In genomic region chr2:193348055-193348454, GRCh38 we compare ENCODE assay signal across 9 cellular contexts.
DNase-seq lines count a peak whose midpoint lies in the region; ATAC-seq and TF ChIP-seq lines count a peak whose summit lies in the region.
"Had no signal": no experiment of that assay in that cellular context is flagged by ENCODE, and none has a peak within 500 bp of the region (broad histone marks: within the 10 kb centered on the region; RNA-seq: fewer than 3 reads in every experiment).

No MANE protein-coding gene starts in this region.

- DNase-seq in activated CD4-positive, alpha-beta T cell treated with anti-CD3 and anti-CD28 coated beads, Interleukin-2, amount 10 ng/mL, durations not matched to agents 7 days and 5 days = no peak
- no peak for DNase-seq in activated CD4-positive, alpha-beta T cell treated with anti-CD3 and anti-CD28 coated beads, Interleukin-2, amount 50 U/mL, for 4 hours
- DNase-seq in T-cell (no peak), fibroblast of pulmonary artery (ENCODE audit: low read depth) (no peak), head of caudate nucleus (no peak), COLO829 (ENCODE audit: low spot score) (no peak), germinal center (ENCODE audit: low spot score) (no peak)
- DNase-seq: cortex of kidney had no signal

- TF ChIP-seq CTCF in fibroblast of pulmonary artery (IDR thresholded peaks at IDR 0.05; ENCODE audit: low read length, missing control alignments) = no peak

- POLR2A ChIA-PET in activated CD4-positive, alpha-beta T cell treated with anti-CD3 and anti-CD28 coated beads, Interleukin-2, amount 10 ng/mL, durations not matched to agents 7 days and 5 days (lab: Charles Lee) = no interaction called here
- POLR2A ChIA-PET in T-cell (lab: Charles Lee) = no interaction called here

- peak overlapping the region; percentile 53 for H3K4me3 ChIP-seq in fibroblast of pulmonary artery (replicated peaks; ENCODE audit: low read depth, low read length)

- no peaks in the 10 kb centered on the region for H3K27me3 Mint-ChIP-seq in activated CD4-positive, alpha-beta T cell treated with anti-CD3 and anti-CD28 coated beads, Interleukin-2, amount 10 ng/mL, durations not matched to agents 7 days and 5 days
- H3K27me3 Mint-ChIP-seq in T-cell = no peaks in the 10 kb centered on the region
- H3K27me3 Mint-ChIP-seq in stimulated activated memory B cell treated with anti-CD40 and anti-IgM and Interleukin-4, amounts not matched to agents 10 μg/mL and 1 μg/mL and 100 μg/mL, for 72 hours = no peaks in the 10 kb centered on the region

- no peaks in the 10 kb centered on the region for H3K9me3 Mint-ChIP-seq in activated CD4-positive, alpha-beta T cell treated with anti-CD3 and anti-CD28 coated beads, Interleukin-2, amount 10 ng/mL, durations not matched to agents 7 days and 5 days
- no peaks in the 10 kb centered on the region for H3K9me3 Mint-ChIP-seq in T-cell
- no peaks in the 10 kb centered on the region for H3K9me3 Mint-ChIP-seq in stimulated activated memory B cell treated with anti-CD40 and anti-IgM and Interleukin-4, amounts not matched to agents 10 μg/mL and 1 μg/mL and 100 μg/mL, for 72 hours

- CTCF ChIA-PET in activated CD4-positive, alpha-beta T cell treated with anti-CD3 and anti-CD28 coated beads, Interleukin-2, amount 10 ng/mL, durations not matched to agents 7 days and 5 days (lab: Charles Lee) = interaction anchor here (0.6 kb wide), 1 partner anchor 1761 kb away, joined by 3 read pairs; no protein-coding TSS in a partner anchor
- CTCF ChIA-PET in T-cell (lab: Charles Lee) = no interaction called here

- H3K36me3 Mint-ChIP-seq in activated CD4-positive, alpha-beta T cell treated with anti-CD3 and anti-CD28 coated beads, Interleukin-2, amount 10 ng/mL, durations not matched to agents 7 days and 5 days (ENCODE audit: low read depth) = no peaks in the 10 kb centered on the region
- H3K36me3 Mint-ChIP-seq in T-cell = no peaks in the 10 kb centered on the region
- H3K36me3 Mint-ChIP-seq in stimulated activated memory B cell treated with anti-CD40 and anti-IgM and Interleukin-4, amounts not matched to agents 10 μg/mL and 1 μg/mL and 100 μg/mL, for 72 hours = no peaks in the 10 kb centered on the region

- intact Hi-C loops in head of caudate nucleus (cut with DNase I) = no loop called here

- H3K4me3 Mint-ChIP-seq in activated CD4-positive, alpha-beta T cell treated with anti-CD3 and anti-CD28 coated beads, Interleukin-2, amount 10 ng/mL, durations not matched to agents 7 days and 5 days = peak overlapping the region; percentile 66
- H3K4me3 Mint-ChIP-seq in T-cell = peak overlapping the region; percentile 74 to 81 (median 74)
- peak overlapping the region; percentile 67 for H3K4me3 Mint-ChIP-seq in stimulated activated memory B cell treated with anti-CD40 and anti-IgM and Interleukin-4, amounts not matched to agents 10 μg/mL and 1 μg/mL and 100 μg/mL, for 72 hours

- H3K4me1 Mint-ChIP-seq in activated CD4-positive, alpha-beta T cell treated with anti-CD3 and anti-CD28 coated beads, Interleukin-2, amount 10 ng/mL, durations not matched to agents 7 days and 5 days = peaks cover 10% of the 10 kb centered on the region
- H3K4me1 Mint-ChIP-seq in T-cell = peaks cover 10 to 12% (median 11%) of the 10 kb centered on the region in 3 donors
- peaks cover 8% of the 10 kb centered on the region for H3K4me1 Mint-ChIP-seq in stimulated activated memory B cell treated with anti-CD40 and anti-IgM and Interleukin-4, amounts not matched to agents 10 μg/mL and 1 μg/mL and 100 μg/mL, for 72 hours

- no peak for ATAC-seq in T-cell (replicated peaks in 1 of 4)
- ATAC-seq in stimulated activated memory B cell treated with anti-CD40 and anti-IgM and Interleukin-4, amounts not matched to agents 10 μg/mL and 1 μg/mL and 100 μg/mL, for 72 hours = no peak

- peak overlapping the region; percentile 80 for H3K27ac Mint-ChIP-seq in activated CD4-positive, alpha-beta T cell treated with anti-CD3 and anti-CD28 coated beads, Interleukin-2, amount 10 ng/mL, durations not matched to agents 7 days and 5 days
- peak overlapping the region; percentile 36 to 74 for H3K27ac Mint-ChIP-seq in T-cell
- no peak overlapping the region for H3K27ac Mint-ChIP-seq in stimulated activated memory B cell treated with anti-CD40 and anti-IgM and Interleukin-4, amounts not matched to agents 10 μg/mL and 1 μg/mL and 100 μg/mL, for 72 hours
